ENCODE assay signal across 8 cellular contexts in genomic region chr17:77282524-77283515, GRCh38.
DNase-seq lines count a peak whose midpoint lies in the region; ATAC-seq, FAIRE-seq and TF ChIP-seq lines count a peak whose summit lies in the region.

No MANE protein-coding gene starts in this region.

- H3K9me2 ChIP-seq in MM.1S (replicated peaks; ENCODE audit: insufficient read depth, low read length): no peaks in the 10 kb centered on the region

- peak overlapping the region; percentile 76 for H3K4me3 Mint-ChIP-seq in dendritic cell treated with granulocyte-macrophage colony-stimulating factor and Interleukin-4, amounts not matched to agents 40 ng/mL and 50 ng/mL, for 4 days

- ATAC-seq in pancreas (no peak), GM21381 (IDR thresholded peaks at IDR 0.05; ENCODE audit: unreplicated experiment) (no peak)

- in situ Hi-C loops in brain microvascular endothelial cell (cut with HindIII; ENCODE audit: low pct_ligation_motif_present, low sequenced_read_pairs): no loop called here

- H3K27ac ChIP-seq in MM.1S (ENCODE audit: low read length) (no peak overlapping the region), pancreas (peak overlapping the region in 3 of 4 donors; percentile 4 to 55 (median 38)), brain microvascular endothelial cell (no peak overlapping the region)

- H3K9me3 ChIP-seq in ES-I3 (ENCODE audit: control insufficient read depth, insufficient read depth, low read length) (no peaks in the 10 kb centered on the region), MM.1S (replicated peaks; ENCODE audit: insufficient read depth, low read length) (no peaks in the 10 kb centered on the region), pancreas (no peaks in the 10 kb centered on the region)

- H3K4me3 ChIP-seq in MM.1S (ENCODE audit: low read length) (no peak overlapping the region), pancreas (peak overlapping the region in 2 of 4 donors; percentile 54 to 87), brain microvascular endothelial cell (ENCODE audit: low read depth, low read length) (no peak overlapping the region)

- H3K4me1 Mint-ChIP-seq in dendritic cell treated with granulocyte-macrophage colony-stimulating factor and Interleukin-4, amounts not matched to agents 40 ng/mL and 50 ng/mL, for 4 days (ENCODE audit: low read depth): peaks cover 84% of the 10 kb centered on the region

- H3K4me1 ChIP-seq in ES-I3 (ENCODE audit: insufficient read depth, low read length) (peaks cover 31% of the 10 kb centered on the region; the same call in 1 of the 2 replicates), MM.1S (ENCODE audit: low read length) (peaks cover 4% of the 10 kb centered on the region; the same call in 1 of the 2 replicates), pancreas (peaks cover 22 to 41% (median 23%) of the 10 kb centered on the region in 3 donors)

- H3K27me3 ChIP-seq in MM.1S (replicated peaks; ENCODE audit: insufficient read depth, low read length) (0 out of 2 replicates have a peak, but pooled peaks cover 2% of the 10 kb centered on the region), pancreas (no peaks in the 10 kb centered on the region), brain microvascular endothelial cell (replicated peaks) (no peaks in the 10 kb centered on the region)

- H3K9me3 Mint-ChIP-seq in dendritic cell treated with granulocyte-macrophage colony-stimulating factor and Interleukin-4, amounts not matched to agents 40 ng/mL and 50 ng/mL, for 4 days: no peaks in the 10 kb centered on the region

- no peak for DNase-seq in MM.1S
- peak in 3 of 6 donors; percentile 44 to 68 (median 64) for DNase-seq in pancreas
- DNase-seq in brain microvascular endothelial cell: no peak
- DNase-seq in DMS 273 treated with DMSO at 0.1 percent for 48 hours (lab: John Stamatoyannopoulos, UW): no peak
- no peak for DNase-seq in NCI-H2171 treated with DMSO at 0.1 percent for 48 hours (lab: John Stamatoyannopoulos, UW)

- no peak for FAIRE-seq in pancreas (lab: Jason Lieb, UNC)

- 0 out of 2 replicates have a peak, but pooled peaks cover 3% of the 10 kb centered on the region for H3F3A ChIP-seq in MM.1S (ENCODE audit: insufficient read depth, low read length)

- H3K9ac ChIP-seq in ES-I3 (ENCODE audit: low read depth, low read length) (peak overlapping the region; percentile 84; the same call in 1 of the 2 replicates), MM.1S (ENCODE audit: low read length) (no peak overlapping the region)

- peaks cover 13% of the 10 kb centered on the region for H3K79me2 ChIP-seq in MM.1S (ENCODE audit: low read length)

- H4K20me1 ChIP-seq in MM.1S (ENCODE audit: insufficient read depth, low read length): no peaks in the 10 kb centered on the region

- no peaks in the 10 kb centered on the region for H3K36me3 ChIP-seq in ES-I3 (ENCODE audit: insufficient read depth, low read length)
- H3K36me3 ChIP-seq in MM.1S (replicated peaks; ENCODE audit: insufficient read depth, low read length): no peaks in the 10 kb centered on the region
- no peaks in the 10 kb centered on the region for H3K36me3 ChIP-seq in pancreas
- H3K36me3 ChIP-seq in brain microvascular endothelial cell (replicated peaks): no peaks in the 10 kb centered on the region

- TF ChIP-seq CTCF in MM.1S (IDR thresholded peaks at IDR 0.05; ENCODE audit: low read length) (no peak), pancreas (IDR thresholded peaks at IDR 0.05) (no peak), brain microvascular endothelial cell (IDR thresholded peaks at IDR 0.05; ENCODE audit: low read depth, low read length, missing control alignments) (no peak)

- no peak overlapping the region for H2AFZ ChIP-seq in MM.1S (ENCODE audit: low read length)

- no peaks in the 10 kb centered on the region for H3K27me3 Mint-ChIP-seq in dendritic cell treated with granulocyte-macrophage colony-stimulating factor and Interleukin-4, amounts not matched to agents 40 ng/mL and 50 ng/mL, for 4 days

- H3K4me2 ChIP-seq in MM.1S (ENCODE audit: low read depth, low read length): 0 out of 2 replicates have a peak overlapping the region, but pooled peaks have one; percentile 99

- 64 to 65% methylated on average over 21 to 24 of the region's 24 CpGs for WGBS in pancreas, 2 donors

- H3K36me3 Mint-ChIP-seq in dendritic cell treated with granulocyte-macrophage colony-stimulating factor and Interleukin-4, amounts not matched to agents 40 ng/mL and 50 ng/mL, for 4 days (ENCODE audit: low read depth): peaks cover 9% of the 10 kb centered on the region

- peak overlapping the region; percentile 76 for H3K27ac Mint-ChIP-seq in dendritic cell treated with granulocyte-macrophage colony-stimulating factor and Interleukin-4, amounts not matched to agents 40 ng/mL and 50 ng/mL, for 4 days

- intact Hi-C loops in dendritic cell treated with granulocyte-macrophage colony-stimulating factor and Interleukin-4, amounts not matched to agents 40 ng/mL and 50 ng/mL, for 4 days (cut with micrococcal nuclease): loop anchor here (5.0 kb wide), 1 partner anchor 34 kb away; a partner anchor contains a TSS
- intact Hi-C loops in pancreas (cut with DNase I): no loop called here

Comparison
In these comparisons a context has a peak if more than half of its experiments do, and no peak if none do; other contexts are left out.
1. H3K27ac ChIP-seq: peak in pancreas (3 of 4); none in MM.1S (single experiment) and brain microvascular endothelial cell (single experiment).